In genomic region chr14:53613404-53614253, GRCh38 we compare ENCODE assay signal across 9 cellular contexts.
A peak's percentile ranks its signal among the peaks of the same experiment; 100 is the strongest.
DNase-seq lines count a peak whose midpoint lies in the region; ATAC-seq, FAIRE-seq and TF ChIP-seq lines count a peak whose summit lies in the region.
"Had no signal": no experiment of that assay in that cellular context is flagged by ENCODE, and none has a peak within 500 bp of the region (broad histone marks: within the 10 kb centered on the region; RNA-seq: fewer than 3 reads in every experiment).

No MANE protein-coding gene starts in this region.

- H3K27ac ChIP-seq in HUES64 (ENCODE audit: low read depth, low read length) (peak overlapping the region; percentile 5; the same call in 1 of the 2 replicates), neural progenitor cell (peak overlapping the region; percentile 52), stomach (peak overlapping the region in 1 of 5 donors; percentile 39)
- H3K27ac ChIP-seq: SK-N-MC had no signal

- no peak overlapping the region for H3K9ac ChIP-seq in HUES64 (ENCODE audit: low read depth, low read length)
- no peak overlapping the region for H3K9ac ChIP-seq in neural progenitor cell

- no peaks in the 10 kb centered on the region for H3K27me3 Mint-ChIP-seq in activated T-helper 1 cell treated with anti-CD3 and anti-CD28 coated beads, Interleukin-12 subunit alpha, Interleukin-12 subunit beta, Interleukin-2, Interleukin-4 antibody, amounts not matched to agents 30 ng/mL and 10 ng/mL and 1 ng/mL, durations not matched to agents 14 hours and 24 hours and 36 hours (ENCODE audit: insufficient read depth)
- H3K27me3 Mint-ChIP-seq in neural progenitor cell (ENCODE audit: insufficient read depth, low read depth), result peaks cover 8% of the 10 kb centered on the region

- DNase-seq in GM12892 (ENCODE audit: insufficient read length), result peak; percentile 39
- no peak for DNase-seq in activated T-helper 1 cell treated with anti-CD3 and anti-CD28 coated beads, Interleukin-12 subunit alpha, Interleukin-12 subunit beta, Interleukin-2, Interleukin-4 antibody, amounts not matched to agents 30 ng/mL and 10 ng/mL and 1 ng/mL, durations not matched to agents 14 hours and 24 hours and 36 hours (ENCODE audit: low spot score)
- DNase-seq in neural progenitor cell (ENCODE audit: low spot score), result peak; percentile 78
- DNase-seq in DMS79 treated with DMSO at 0.1 percent for 48 hours (lab: John Stamatoyannopoulos, UW), result no peak
- DNase-seq in stomach, result no peak
- DNase-seq in DMS 273 treated with DMSO at 0.1 percent for 48 hours (lab: John Stamatoyannopoulos, UW), result no peak

- H3K4me3 ChIP-seq in HUES64 (ENCODE audit: low read length) (no peak overlapping the region), neural progenitor cell (peak overlapping the region; percentile 5), stomach (no peak overlapping the region)
- H3K4me3 ChIP-seq: SK-N-MC had no signal

- H3K4me1 ChIP-seq in HUES64 (ENCODE audit: insufficient read depth, low read length), result peaks cover 8% of the 10 kb centered on the region; the same call in 1 of the 2 replicates
- peaks cover 23% of the 10 kb centered on the region for H3K4me1 ChIP-seq in neural progenitor cell
- H3K4me1 ChIP-seq in stomach, result peaks cover 0 to 6% (median 0%) of the 10 kb centered on the region in 4 donors

- no peak overlapping the region for H3K4me3 Mint-ChIP-seq in activated T-helper 1 cell treated with anti-CD3 and anti-CD28 coated beads, Interleukin-12 subunit alpha, Interleukin-12 subunit beta, Interleukin-2, Interleukin-4 antibody, amounts not matched to agents 30 ng/mL and 10 ng/mL and 1 ng/mL, durations not matched to agents 14 hours and 24 hours and 36 hours
- H3K4me3 Mint-ChIP-seq in neural progenitor cell, result peak overlapping the region; percentile 77

- H4K20me1 ChIP-seq in neural progenitor cell (ENCODE audit: low read depth), result no peaks in the 10 kb centered on the region

- WGBS in HUES64, result 63% methylated on average over 12 of the region's 12 CpGs
- WGBS in stomach, 5 donors, result 40 to 57% (median 43%) methylated on average over 12 of the region's 12 CpGs

- H3K4me1 Mint-ChIP-seq in activated T-helper 1 cell treated with anti-CD3 and anti-CD28 coated beads, Interleukin-12 subunit alpha, Interleukin-12 subunit beta, Interleukin-2, Interleukin-4 antibody, amounts not matched to agents 30 ng/mL and 10 ng/mL and 1 ng/mL, durations not matched to agents 14 hours and 24 hours and 36 hours (ENCODE audit: low read depth), result no peaks in the 10 kb centered on the region
- H3K4me1 Mint-ChIP-seq in neural progenitor cell, result peaks cover 22% of the 10 kb centered on the region

- H2AFZ ChIP-seq in neural progenitor cell (replicated peaks), result no peak overlapping the region

- ATAC-seq in GM21717 (IDR thresholded peaks at IDR 0.05; ENCODE audit: unreplicated experiment), result peak; percentile 97

- H3K9me3 Mint-ChIP-seq in activated T-helper 1 cell treated with anti-CD3 and anti-CD28 coated beads, Interleukin-12 subunit alpha, Interleukin-12 subunit beta, Interleukin-2, Interleukin-4 antibody, amounts not matched to agents 30 ng/mL and 10 ng/mL and 1 ng/mL, durations not matched to agents 14 hours and 24 hours and 36 hours, result peaks cover 4% of the 10 kb centered on the region
- peaks cover 10% of the 10 kb centered on the region for H3K9me3 Mint-ChIP-seq in neural progenitor cell

- TF ChIP-seq POLR2A in GM12892 (IDR thresholded peaks at IDR 0.05; ENCODE audit: low read depth, low read length) (peak; percentile 46; the same call in 1 of the 2 replicates), stomach (IDR thresholded peaks at IDR 0.05) (no peak)

- H3K9me3 ChIP-seq in HUES64 (ENCODE audit: insufficient read depth, low read depth, low read length) (0 out of 2 replicates have a peak, but pooled peaks cover 4% of the 10 kb centered on the region), neural progenitor cell (ENCODE audit: low read depth) (no peaks in the 10 kb centered on the region), stomach (no peaks in the 10 kb centered on the region)

- H3K27me3 ChIP-seq in HUES64 (ENCODE audit: insufficient read depth, low read length) (no peaks in the 10 kb centered on the region), neural progenitor cell (no peaks in the 10 kb centered on the region), stomach (no peaks in the 10 kb centered on the region)

- H3K79me2 ChIP-seq in neural progenitor cell (ENCODE audit: low read depth), result no peaks in the 10 kb centered on the region

- intact Hi-C loops in activated T-helper 1 cell treated with anti-CD3 and anti-CD28 coated beads, Interleukin-12 subunit alpha, Interleukin-12 subunit beta, Interleukin-2, Interleukin-4 antibody, amounts not matched to agents 30 ng/mL and 10 ng/mL and 1 ng/mL, durations not matched to agents 14 hours and 24 hours and 36 hours (cut with micrococcal nuclease), result no loop called here
- intact Hi-C loops in stomach (cut with DNase I; ENCODE audit: low total_unique reads), result no loop called here

- H3K36me3 ChIP-seq in HUES64 (ENCODE audit: insufficient read depth, low read length) (no peaks in the 10 kb centered on the region), neural progenitor cell (no peaks in the 10 kb centered on the region), stomach (no peaks in the 10 kb centered on the region)

- peak overlapping the region; percentile 34 for H3K27ac Mint-ChIP-seq in activated T-helper 1 cell treated with anti-CD3 and anti-CD28 coated beads, Interleukin-12 subunit alpha, Interleukin-12 subunit beta, Interleukin-2, Interleukin-4 antibody, amounts not matched to agents 30 ng/mL and 10 ng/mL and 1 ng/mL, durations not matched to agents 14 hours and 24 hours and 36 hours
- peak overlapping the region; percentile 95 for H3K27ac Mint-ChIP-seq in neural progenitor cell

- no peak for TF ChIP-seq EP300 in stomach (IDR thresholded peaks at IDR 0.05)

- TF ChIP-seq CTCF in neural progenitor cell (IDR thresholded peaks at IDR 0.05) (no peak), stomach (IDR thresholded peaks at IDR 0.05) (no peak)

- no peaks in the 10 kb centered on the region for H3K36me3 Mint-ChIP-seq in activated T-helper 1 cell treated with anti-CD3 and anti-CD28 coated beads, Interleukin-12 subunit alpha, Interleukin-12 subunit beta, Interleukin-2, Interleukin-4 antibody, amounts not matched to agents 30 ng/mL and 10 ng/mL and 1 ng/mL, durations not matched to agents 14 hours and 24 hours and 36 hours (ENCODE audit: low read depth)
- peaks cover 4% of the 10 kb centered on the region for H3K36me3 Mint-ChIP-seq in neural progenitor cell

- H3K4me2 ChIP-seq in neural progenitor cell, result peak overlapping the region; percentile 66

- H3F3A ChIP-seq in neural progenitor cell (ENCODE audit: low read depth), result peaks cover 13% of the 10 kb centered on the region

- FAIRE-seq in GM12892 (lab: Jason Lieb, UNC), result peak; percentile 95

Comparison
In these comparisons a context has a peak if more than half of its experiments do, and no peak if none do; other contexts are left out.
1. DNase-seq: peak in GM12892 (single experiment) and neural progenitor cell (single experiment); none in activated T-helper 1 cell treated with anti-CD3 and anti-CD28 coated beads, Interleukin-12 subunit alpha, Interleukin-12 subunit beta, Interleukin-2, Interleukin-4 antibody, amounts not matched to agents 30 ng/mL and 10 ng/mL and 1 ng/mL, durations not matched to agents 14 hours and 24 hours and 36 hours (single experiment), DMS79 treated with DMSO at 0.1 percent for 48 hours (single experiment), stomach (single experiment) and DMS 273 treated with DMSO at 0.1 percent for 48 hours (single experiment).